In genomic region chr17:48184721-48185120, GRCh38 we compare ENCODE assay signal across 27 cellular contexts.
"Had no signal": no experiment of that assay in that cellular context is flagged by ENCODE, and none has a peak within 500 bp of the region (broad histone marks: within the 10 kb centered on the region; RNA-seq: fewer than 3 reads in every experiment).

No MANE protein-coding gene starts in this region.

- H3K4me1 ChIP-seq: left ventricle myocardium inferior, pancreas, prostate gland, spleen, suprapubic skin, tibial artery, uterus had no signal

- H3K27ac Mint-ChIP-seq: mesothelial cell of epicardium; stimulated activated effector memory CD8-positive, alpha-beta T cell treated with anti-CD3 and anti-CD28 coated beads, Interleukin-12 subunit alpha, Interleukin-12 subunit beta, amount 100 ng/mL, for 72 hours; stimulated activated naive CD8-positive, alpha-beta T cell treated with anti-CD3 and anti-CD28 coated beads, Interleukin-15, Interleukin-2, amounts not matched to agents 100 ng/mL and 50 ng/mL, for 24 hours had no signal

- H3K27me3 ChIP-seq: pancreas, uterus had no signal

- H3K9me3 ChIP-seq: left ventricle myocardium inferior, pancreas, prostate gland, spleen, suprapubic skin, thoracic aorta, tibial artery, uterus had no signal

- H3K4me3 Mint-ChIP-seq: mesothelial cell of epicardium; naive thymus-derived CD4-positive, alpha-beta T cell; natural killer cell treated with Interleukin-12 subunit alpha and Interleukin-12 subunit beta and Interleukin-15 and Interleukin-18, amount 100 ng/mL, for 72 hours; neural crest cell; stimulated activated effector memory CD8-positive, alpha-beta T cell treated with anti-CD3 and anti-CD28 coated beads, Interleukin-12 subunit alpha, Interleukin-12 subunit beta, amount 100 ng/mL, for 72 hours; stimulated activated naive CD8-positive, alpha-beta T cell treated with anti-CD3 and anti-CD28 coated beads, Interleukin-15, Interleukin-2, amounts not matched to agents 100 ng/mL and 50 ng/mL, for 24 hours had no signal

- H3K27me3 Mint-ChIP-seq: naive thymus-derived CD4-positive, alpha-beta T cell; natural killer cell treated with Interleukin-12 subunit alpha and Interleukin-12 subunit beta and Interleukin-15 and Interleukin-18, amount 100 ng/mL, for 72 hours; stimulated activated naive CD8-positive, alpha-beta T cell treated with anti-CD3 and anti-CD28 coated beads, Interleukin-15, Interleukin-2, amounts not matched to agents 100 ng/mL and 50 ng/mL, for 24 hours had no signal

- H3K4me1 Mint-ChIP-seq: neural crest cell had no signal

- H3K27ac ChIP-seq: left ventricle myocardium inferior, pancreas, prostate gland, spleen, suprapubic skin, thoracic aorta, tibial artery, uterus had no signal

- H3K36me3 Mint-ChIP-seq: mesothelial cell of epicardium had no signal

- DNase-seq: hippocampal formation; islet precursor cell; left ventricle myocardium inferior; mesendoderm; naive thymus-derived CD4-positive, alpha-beta T cell; nucleus accumbens; pancreas; posterior cingulate gyrus; retina; right cardiac atrium; small intestine; spleen; stimulated activated CD4-positive, alpha-beta T cell treated with anti-CD3 and anti-CD28 coated beads, Interleukin-4, amount 100 ng/mL, for 24 hours; stimulated activated naive CD4-positive, alpha-beta T cell; tibial artery; trophoblast cell; uterus had no signal

- H3K4me3 ChIP-seq: left ventricle myocardium inferior, lung, pancreas, prostate gland, spleen, suprapubic skin, thoracic aorta, tibial artery, uterus had no signal

- H3K9me3 Mint-ChIP-seq: mesothelial cell of epicardium; natural killer cell treated with Interleukin-12 subunit alpha and Interleukin-12 subunit beta and Interleukin-15 and Interleukin-18, amount 100 ng/mL, for 72 hours; neural crest cell; stimulated activated effector memory CD8-positive, alpha-beta T cell treated with anti-CD3 and anti-CD28 coated beads, Interleukin-12 subunit alpha, Interleukin-12 subunit beta, amount 100 ng/mL, for 72 hours; stimulated activated naive CD8-positive, alpha-beta T cell treated with anti-CD3 and anti-CD28 coated beads, Interleukin-15, Interleukin-2, amounts not matched to agents 100 ng/mL and 50 ng/mL, for 24 hours had no signal

- ATAC-seq: naive thymus-derived CD4-positive, alpha-beta T cell; natural killer cell treated with Interleukin-12 subunit alpha and Interleukin-12 subunit beta and Interleukin-15 and Interleukin-18, amount 100 ng/mL, for 72 hours; pancreas; right cardiac atrium; sciatic nerve; stimulated activated effector memory CD8-positive, alpha-beta T cell treated with anti-CD3 and anti-CD28 coated beads, Interleukin-12 subunit alpha, Interleukin-12 subunit beta, amount 100 ng/mL, for 72 hours had no signal

- H3K36me3 ChIP-seq: left ventricle myocardium inferior, pancreas, prostate gland, suprapubic skin, thoracic aorta, tibial artery, uterus had no signal
